Comparison of ENCODE assay signal across 10 cellular contexts in the genomic region with DNA sequence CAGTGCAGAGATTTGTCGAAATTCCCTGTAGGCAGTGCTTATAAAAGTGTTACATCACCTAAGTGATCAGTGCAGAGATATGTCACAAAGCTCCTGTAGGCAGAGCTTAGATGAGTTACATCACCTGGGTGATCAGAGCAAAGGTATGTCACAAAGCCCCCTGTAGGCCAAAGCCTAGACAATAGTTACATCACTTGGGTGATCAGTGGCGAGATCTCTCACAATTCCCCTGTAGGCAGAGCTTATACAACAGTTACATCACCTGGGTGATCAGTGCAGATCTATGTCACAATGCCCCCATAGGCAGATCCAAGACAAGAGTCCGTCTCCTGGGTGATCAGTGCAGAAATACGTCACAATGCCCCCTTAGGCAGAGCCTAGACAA. TPM values are rescaled to one million over a fixed set of nuclear protein-coding genes. Genes with fewer than 3 reads are reported as not detected.
"Had no signal": no experiment of that assay in that cellular context is flagged by ENCODE, and none has a peak within 500 bp of the region (broad histone marks: within the 10 kb centered on the region; RNA-seq: fewer than 3 reads in every experiment).

No MANE protein-coding gene starts in this region.

RNA-seq across cellular contexts. Expression of a gene that starts 5.0 kb away (rescaled TPM):
- total RNA-seq: ascending aorta; epithelial cell of proximal tubule; kidney; left ventricle myocardium inferior; mucosa of gallbladder; naive thymus-derived CD8-positive, alpha-beta T cell; osteocyte; prostate gland; testis had no signal
- polyA plus RNA-seq: naive thymus-derived CD8-positive, alpha-beta T cell; small intestine had no signal
